31 cellular contexts compared by ENCODE assay signal in the genomic region with DNA sequence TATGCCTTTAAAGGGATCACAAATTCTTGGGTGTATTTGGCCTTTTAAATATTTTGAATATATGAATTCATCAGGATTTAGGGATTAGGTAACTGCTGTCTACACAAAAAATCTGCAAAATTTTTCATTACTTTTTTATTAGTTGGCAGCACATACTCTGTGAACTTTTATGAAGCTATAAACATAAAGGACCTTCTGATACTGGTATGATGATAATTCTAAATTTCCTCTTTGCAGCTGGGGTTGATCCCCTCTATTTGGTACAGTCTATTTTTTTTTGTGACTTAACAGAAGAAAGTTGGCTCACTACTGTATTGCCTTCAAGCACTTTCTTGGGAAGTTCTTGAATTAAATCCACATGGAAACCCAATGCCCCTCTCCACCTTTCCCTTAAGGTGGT.
A peak's percentile ranks its signal among the peaks of the same experiment; 100 is the strongest.
DNase-seq lines count a peak whose midpoint lies in the region; ATAC-seq and TF ChIP-seq lines count a peak whose summit lies in the region.
"Had no signal": no experiment of that assay in that cellular context is flagged by ENCODE, and none has a peak within 500 bp of the region (broad histone marks: within the 10 kb centered on the region; RNA-seq: fewer than 3 reads in every experiment).

No MANE protein-coding gene starts in this region.

- H2AFZ ChIP-seq in MM.1S (ENCODE audit: low read length), result no peak overlapping the region; the same call in 1 of the 2 replicates
- no peak overlapping the region for H2AFZ ChIP-seq in PC-3 (ENCODE audit: low read length)

- BruUV-seq in PC-3 (replicated peaks; lab: Mats Ljungman, UMichigan), result no TSS peak

- H3K4me3 ChIP-seq in HEK293 (ENCODE audit: low read depth, low read length) (no peak overlapping the region), MM.1S (ENCODE audit: low read length) (no peak overlapping the region), PC-3 (ENCODE audit: low read length) (no peak overlapping the region), suprapubic skin (no peak overlapping the region)
- H3K4me3 ChIP-seq: A549; BLaER1; BLaER1 treated with 17β-estradiol and CSF1 and Interleukin-3, amounts not matched to agents 10 nM and 100 nM had no signal

- H3K9ac ChIP-seq in MM.1S (ENCODE audit: low read length) (no peak overlapping the region), PC-3 (ENCODE audit: low read length) (no peak overlapping the region)
- H3K9ac ChIP-seq: BLaER1; BLaER1 treated with 17β-estradiol and CSF1 and Interleukin-3, amounts not matched to agents 10 nM and 100 nM had no signal

- no peaks in the 10 kb centered on the region for H3K9me3 ChIP-seq in HEK293 (ENCODE audit: control insufficient read depth, insufficient read depth, low read depth, low read length)
- no peaks in the 10 kb centered on the region for H3K9me3 ChIP-seq in MM.1S (replicated peaks; ENCODE audit: insufficient read depth, low read length)
- H3K9me3 ChIP-seq in PC-3 (ENCODE audit: low read length), result no peaks in the 10 kb centered on the region
- H3K9me3 ChIP-seq in suprapubic skin, result no peaks in the 10 kb centered on the region
- H3K9me3 ChIP-seq: A549; BE2C; BLaER1; BLaER1 treated with 17β-estradiol and CSF1 and Interleukin-3, amounts not matched to agents 10 nM and 100 nM; Caco-2 had no signal

- no peaks in the 10 kb centered on the region for H3F3A ChIP-seq in MM.1S (ENCODE audit: insufficient read depth, low read length)
- H3F3A ChIP-seq in PC-3 (ENCODE audit: low read length, unreplicated experiment), result no peaks in the 10 kb centered on the region

- no peaks in the 10 kb centered on the region for H3K27me3 ChIP-seq in MM.1S (replicated peaks; ENCODE audit: insufficient read depth, low read length)
- H3K27me3 ChIP-seq in PC-3 (ENCODE audit: low read length), result no peaks in the 10 kb centered on the region
- no peaks in the 10 kb centered on the region for H3K27me3 ChIP-seq in suprapubic skin
- H3K27me3 ChIP-seq: BE2C; BLaER1; BLaER1 treated with 17β-estradiol and CSF1 and Interleukin-3, amounts not matched to agents 10 nM and 100 nM had no signal

- TF ChIP-seq EP300 in suprapubic skin (IDR thresholded peaks at IDR 0.05), result no peak

- H3K4me1 ChIP-seq in HEK293 (ENCODE audit: control insufficient read depth, insufficient read depth, low read length) (peaks cover 7% of the 10 kb centered on the region; the same call in 1 of the 2 replicates), MM.1S (ENCODE audit: low read length) (peaks cover 17% of the 10 kb centered on the region; the same call in 1 of the 2 replicates), PC-3 (ENCODE audit: insufficient read depth, low read length) (no peaks in the 10 kb centered on the region), suprapubic skin (no peaks in the 10 kb centered on the region)
- H3K4me1 ChIP-seq: A549; BE2C; BLaER1; BLaER1 treated with 17β-estradiol and CSF1 and Interleukin-3, amounts not matched to agents 10 nM and 100 nM; Caco-2 had no signal

- no peak overlapping the region for H3K27ac ChIP-seq in HEK293 (ENCODE audit: extremely low read depth, low read depth, low read length)
- no peak overlapping the region for H3K27ac ChIP-seq in MM.1S (ENCODE audit: low read length)
- no peak overlapping the region for H3K27ac ChIP-seq in PC-3 (ENCODE audit: low read length)
- no peak overlapping the region for H3K27ac ChIP-seq in suprapubic skin
- H3K27ac ChIP-seq: 22Rv1; A549; BLaER1; BLaER1 treated with 17β-estradiol and CSF1 and Interleukin-3, amounts not matched to agents 10 nM and 100 nM; C4-2B had no signal

- ATAC-seq in PC-3 (peak; percentile 56), HG03442 (IDR thresholded peaks at IDR 0.05; ENCODE audit: unreplicated experiment) (no peak), GM19324 (IDR thresholded peaks at IDR 0.05; ENCODE audit: low FRiP score, unreplicated experiment) (no peak)
- ATAC-seq: A549; CD8-positive, alpha-beta T cell had no signal

- DNase-seq in MM.1S (no peak), PC-3 (no peak), suprapubic skin (ENCODE audit: low spot score in 2 of 2) (no peak)
- DNase-seq: 8988T; ACHN; AML-193; BE2C; C1 segment of cervical spinal cord; Caco-2; Calu3; CD4-positive, alpha-beta memory T cell; CD4-positive, alpha-beta T cell; CD4-positive, CD25-positive, alpha-beta regulatory T cell; CD8-positive, alpha-beta memory T cell; CD8-positive, alpha-beta T cell; COR-L47; DMS 273 treated with DMSO at 0.1 percent for 48 hours; DMS153; DMS53; DMS79; DMS79 treated with DMSO at 0.1 percent for 48 hours; DND-41; EL had no signal

- intact Hi-C loops in PC-3 (cut with micrococcal nuclease), result no loop called here

- TF ChIP-seq CTCF in HEK293 (tag by site-specific recombination; IDR thresholded peaks at IDR 0.05) (no peak), MM.1S (IDR thresholded peaks at IDR 0.05; ENCODE audit: low read length) (no peak), PC-3 (conservative IDR thresholded peaks at IDR 0.05; ENCODE audit: low read depth, low read length) (no peak), suprapubic skin (IDR thresholded peaks at IDR 0.05) (no peak)

- CTCF ChIA-PET in HEK293 (lab: Yijun Ruan, JAX) (interaction anchor here (0.6 to 1.4 kb wide), 4 partner anchors 10 to 335 kb away, joined by 3 to 5 read pairs (median 4); no protein-coding TSS in a partner anchor), PC-3 (lab: Charles Lee) (no interaction called here)

- H3K9me2 ChIP-seq in MM.1S (replicated peaks; ENCODE audit: insufficient read depth, low read length) (no peaks in the 10 kb centered on the region), PC-3 (replicated peaks; ENCODE audit: low read length) (no peaks in the 10 kb centered on the region)

- POLR2A ChIA-PET in HEK293 (lab: Yijun Ruan, JAX) (no interaction called here), PC-3 (lab: Charles Lee; ENCODE audit: unreplicated experiment) (interaction anchor here (0.6 kb wide), 1 partner anchor 86 kb away, joined by 4 read pairs; no protein-coding TSS in a partner anchor)

- H3K36me3 ChIP-seq in HEK293 (ENCODE audit: control insufficient read depth in 2 of 2, insufficient read depth in 1 of 2, low read length in 2 of 2) (no peaks in the 10 kb centered on the region), MM.1S (replicated peaks; ENCODE audit: insufficient read depth, low read length) (no peaks in the 10 kb centered on the region), PC-3 (ENCODE audit: low read depth, low read length) (no peaks in the 10 kb centered on the region), suprapubic skin (no peaks in the 10 kb centered on the region)
- H3K36me3 ChIP-seq: BE2C; BLaER1; BLaER1 treated with 17β-estradiol and CSF1 and Interleukin-3, amounts not matched to agents 10 nM and 100 nM had no signal

- H4K20me1 ChIP-seq in MM.1S (ENCODE audit: insufficient read depth, low read length), result no peaks in the 10 kb centered on the region
- no peaks in the 10 kb centered on the region for H4K20me1 ChIP-seq in PC-3 (ENCODE audit: low read length)
- H4K20me1 ChIP-seq: BLaER1; BLaER1 treated with 17β-estradiol and CSF1 and Interleukin-3, amounts not matched to agents 10 nM and 100 nM had no signal

- TF ChIP-seq POLR2A in suprapubic skin (IDR thresholded peaks at IDR 0.05), result no peak

- H3K4me2 ChIP-seq in MM.1S (ENCODE audit: low read depth, low read length), result peak overlapping the region; percentile 26; the same call in 1 of the 2 replicates
- H3K4me2 ChIP-seq in PC-3 (ENCODE audit: low read length), result no peak overlapping the region
- H3K4me2 ChIP-seq: A549; BLaER1; BLaER1 treated with 17β-estradiol and CSF1 and Interleukin-3, amounts not matched to agents 10 nM and 100 nM had no signal

- no peaks in the 10 kb centered on the region for H3K79me2 ChIP-seq in MM.1S (ENCODE audit: low read length)
- no peaks in the 10 kb centered on the region for H3K79me2 ChIP-seq in PC-3 (ENCODE audit: low read length)

TF ChIP-seq in HEK293, 187 proteins besides CTCF, POLR2A, EP300 and RAD21:
- TF ChIP-seq ZNF660 (tag by site-specific recombination; IDR thresholded peaks at IDR 0.05), result no peak
- peak; percentile 56 for TF ChIP-seq PRDM10 (tag by site-specific recombination; IDR thresholded peaks at IDR 0.05)
